In the genomic region with DNA sequence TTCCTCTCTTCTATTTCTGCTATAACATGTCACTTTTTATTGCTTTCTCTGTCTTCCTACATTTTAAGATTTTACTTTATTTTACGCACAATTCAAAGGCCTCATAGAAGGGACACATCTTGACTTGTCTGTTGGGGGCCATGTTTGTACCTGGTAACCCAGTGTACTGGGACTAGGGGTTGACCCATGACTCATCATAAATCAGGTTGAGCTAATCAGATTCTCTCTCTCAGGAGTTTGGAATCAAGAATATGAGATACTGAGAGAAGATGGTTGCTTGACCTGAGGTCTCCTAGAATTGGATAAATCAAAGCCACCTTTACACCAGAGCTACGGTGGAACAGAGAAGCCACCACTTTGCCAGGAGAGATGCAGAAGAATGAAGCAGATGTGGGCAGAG, we compare ENCODE assay signal across 2 cellular contexts.
TF ChIP-seq lines count a peak whose summit lies in the region.

No MANE protein-coding gene starts in this region.

TF ChIP-seq in HepG2, 621 proteins besides CTCF, POLR2A, EP300 and RAD21 (continued from another document):
- no peak for TF ChIP-seq DMAP1 (CRISPR knock-in tag; IDR thresholded peaks at IDR 0.05)
- TF ChIP-seq, protein P1, sequence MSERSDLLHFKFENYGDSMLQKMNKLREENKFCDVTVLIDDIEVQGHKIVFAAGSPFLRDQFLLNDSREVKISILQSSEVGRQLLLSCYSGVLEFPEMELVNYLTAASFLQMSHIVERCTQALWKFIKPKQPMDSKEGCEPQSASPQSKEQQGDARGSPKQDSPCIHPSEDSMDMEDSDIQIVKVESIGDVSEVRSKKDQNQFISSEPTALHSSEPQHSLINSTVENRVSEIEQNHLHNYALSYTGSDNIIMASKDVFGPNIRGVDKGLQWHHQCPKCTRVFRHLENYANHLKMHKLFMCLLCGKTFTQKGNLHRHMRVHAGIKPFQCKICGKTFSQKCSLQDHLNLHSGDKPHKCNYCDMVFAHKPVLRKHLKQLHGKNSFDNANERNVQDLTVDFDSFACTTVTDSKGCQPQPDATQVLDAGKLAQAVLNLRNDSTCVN (CRISPR knock-in tag; IDR thresholded peaks at IDR 0.05; ENCODE audit: borderline replicate concordance) = no peak
- no peak for TF ChIP-seq ZNF260 (CRISPR knock-in tag; IDR thresholded peaks at IDR 0.05; ENCODE audit: borderline replicate concordance, low read depth)
- TF ChIP-seq SETDB1 (CRISPR knock-in tag; IDR thresholded peaks at IDR 0.05; ENCODE audit: borderline replicate concordance) = no peak
- TF ChIP-seq, protein P2, sequence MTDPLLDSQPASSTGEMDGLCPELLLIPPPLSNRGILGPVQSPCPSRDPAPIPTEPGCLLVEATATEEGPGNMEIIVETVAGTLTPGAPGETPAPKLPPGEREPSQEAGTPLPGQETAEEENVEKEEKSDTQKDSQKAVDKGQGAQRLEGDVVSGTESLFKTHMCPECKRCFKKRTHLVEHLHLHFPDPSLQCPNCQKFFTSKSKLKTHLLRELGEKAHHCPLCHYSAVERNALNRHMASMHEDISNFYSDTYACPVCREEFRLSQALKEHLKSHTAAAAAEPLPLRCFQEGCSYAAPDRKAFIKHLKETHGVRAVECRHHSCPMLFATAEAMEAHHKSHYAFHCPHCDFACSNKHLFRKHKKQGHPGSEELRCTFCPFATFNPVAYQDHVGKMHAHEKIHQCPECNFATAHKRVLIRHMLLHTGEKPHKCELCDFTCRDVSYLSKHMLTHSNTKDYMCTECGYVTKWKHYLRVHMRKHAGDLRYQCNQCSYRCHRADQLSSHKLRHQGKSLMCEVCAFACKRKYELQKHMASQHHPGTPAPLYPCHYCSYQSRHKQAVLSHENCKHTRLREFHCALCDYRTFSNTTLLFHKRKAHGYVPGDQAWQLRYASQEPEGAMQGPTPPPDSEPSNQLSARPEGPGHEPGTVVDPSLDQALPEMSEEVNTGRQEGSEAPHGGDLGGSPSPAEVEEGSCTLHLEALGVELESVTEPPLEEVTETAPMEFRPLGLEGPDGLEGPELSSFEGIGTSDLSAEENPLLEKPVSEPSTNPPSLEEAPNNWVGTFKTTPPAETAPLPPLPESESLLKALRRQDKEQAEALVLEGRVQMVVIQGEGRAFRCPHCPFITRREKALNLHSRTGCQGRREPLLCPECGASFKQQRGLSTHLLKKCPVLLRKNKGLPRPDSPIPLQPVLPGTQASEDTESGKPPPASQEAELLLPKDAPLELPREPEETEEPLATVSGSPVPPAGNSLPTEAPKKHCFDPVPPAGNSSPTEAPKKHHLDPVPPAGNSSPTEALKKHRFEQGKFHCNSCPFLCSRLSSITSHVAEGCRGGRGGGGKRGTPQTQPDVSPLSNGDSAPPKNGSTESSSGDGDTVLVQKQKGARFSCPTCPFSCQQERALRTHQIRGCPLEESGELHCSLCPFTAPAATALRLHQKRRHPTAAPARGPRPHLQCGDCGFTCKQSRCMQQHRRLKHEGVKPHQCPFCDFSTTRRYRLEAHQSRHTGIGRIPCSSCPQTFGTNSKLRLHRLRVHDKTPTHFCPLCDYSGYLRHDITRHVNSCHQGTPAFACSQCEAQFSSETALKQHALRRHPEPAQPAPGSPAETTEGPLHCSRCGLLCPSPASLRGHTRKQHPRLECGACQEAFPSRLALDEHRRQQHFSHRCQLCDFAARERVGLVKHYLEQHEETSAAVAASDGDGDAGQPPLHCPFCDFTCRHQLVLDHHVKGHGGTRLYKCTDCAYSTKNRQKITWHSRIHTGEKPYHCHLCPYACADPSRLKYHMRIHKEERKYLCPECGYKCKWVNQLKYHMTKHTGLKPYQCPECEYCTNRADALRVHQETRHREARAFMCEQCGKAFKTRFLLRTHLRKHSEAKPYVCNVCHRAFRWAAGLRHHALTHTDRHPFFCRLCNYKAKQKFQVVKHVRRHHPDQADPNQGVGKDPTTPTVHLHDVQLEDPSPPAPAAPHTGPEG (CRISPR knock-in tag; IDR thresholded peaks at IDR 0.05) = no peak
- TF ChIP-seq ZNF326 (CRISPR knock-in tag; IDR thresholded peaks at IDR 0.05; ENCODE audit: borderline replicate concordance) = no peak
- no peak for TF ChIP-seq ELF1 (CRISPR knock-in tag; IDR thresholded peaks at IDR 0.05)
- TF ChIP-seq MAFK (conservative IDR thresholded peaks at IDR 0.05 in 1 of 2, IDR thresholded peaks at IDR 0.05 in 1 of 2; ENCODE audit: low read length in 2 of 2) = peak; percentile 21 to 30; a peak in 2 of 4 replicates
- peak; percentile 86 for TF ChIP-seq NFE2L2 (IDR thresholded peaks at IDR 0.05; ENCODE audit: low read length)

TF ChIP-seq in K562, 482 proteins besides CTCF, POLR2A, EP300 and RAD21 (continued from another document):
- TF ChIP-seq, protein P3, sequence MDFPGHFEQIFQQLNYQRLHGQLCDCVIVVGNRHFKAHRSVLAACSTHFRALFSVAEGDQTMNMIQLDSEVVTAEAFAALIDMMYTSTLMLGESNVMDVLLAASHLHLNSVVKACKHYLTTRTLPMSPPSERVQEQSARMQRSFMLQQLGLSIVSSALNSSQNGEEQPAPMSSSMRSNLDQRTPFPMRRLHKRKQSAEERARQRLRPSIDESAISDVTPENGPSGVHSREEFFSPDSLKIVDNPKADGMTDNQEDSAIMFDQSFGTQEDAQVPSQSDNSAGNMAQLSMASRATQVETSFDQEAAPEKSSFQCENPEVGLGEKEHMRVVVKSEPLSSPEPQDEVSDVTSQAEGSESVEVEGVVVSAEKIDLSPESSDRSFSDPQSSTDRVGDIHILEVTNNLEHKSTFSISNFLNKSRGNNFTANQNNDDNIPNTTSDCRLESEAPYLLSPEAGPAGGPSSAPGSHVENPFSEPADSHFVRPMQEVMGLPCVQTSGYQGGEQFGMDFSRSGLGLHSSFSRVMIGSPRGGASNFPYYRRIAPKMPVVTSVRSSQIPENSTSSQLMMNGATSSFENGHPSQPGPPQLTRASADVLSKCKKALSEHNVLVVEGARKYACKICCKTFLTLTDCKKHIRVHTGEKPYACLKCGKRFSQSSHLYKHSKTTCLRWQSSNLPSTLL (IDR thresholded peaks at IDR 0.05) = no peak
- TF ChIP-seq FOXJ3 (CRISPR knock-in tag; IDR thresholded peaks at IDR 0.05) (no peak), MEF2D (tag; conservative IDR thresholded peaks at IDR 0.05; ENCODE audit: low read depth) (no peak), SRSF9 (IDR thresholded peaks at IDR 0.05; ENCODE audit: borderline replicate concordance, low read depth, low read length) (no peak), GATAD2A (IDR thresholded peaks at IDR 0.05) (no peak), MAFG (tag; conservative IDR thresholded peaks at IDR 0.05) (peak; percentile 61), NFE2 (IDR thresholded peaks at IDR 0.05; ENCODE audit: low read depth) (0 out of 2 replicates have a peak, but pooled peaks have one; percentile 10), ETV6 (IDR thresholded peaks at IDR 0.05; ENCODE audit: borderline replicate concordance in 1 of 2, low read depth in 2 of 2, low read length in 1 of 2) (no peak), ETV6 (CRISPR knock-in tag; IDR thresholded peaks at IDR 0.05; ENCODE audit: borderline replicate concordance) (no peak), MAFF (IDR thresholded peaks at IDR 0.05; ENCODE audit: low read length) (peak; percentile 27; the same call in 1 of the 2 replicates)
- TF ChIP-seq, protein P4, sequence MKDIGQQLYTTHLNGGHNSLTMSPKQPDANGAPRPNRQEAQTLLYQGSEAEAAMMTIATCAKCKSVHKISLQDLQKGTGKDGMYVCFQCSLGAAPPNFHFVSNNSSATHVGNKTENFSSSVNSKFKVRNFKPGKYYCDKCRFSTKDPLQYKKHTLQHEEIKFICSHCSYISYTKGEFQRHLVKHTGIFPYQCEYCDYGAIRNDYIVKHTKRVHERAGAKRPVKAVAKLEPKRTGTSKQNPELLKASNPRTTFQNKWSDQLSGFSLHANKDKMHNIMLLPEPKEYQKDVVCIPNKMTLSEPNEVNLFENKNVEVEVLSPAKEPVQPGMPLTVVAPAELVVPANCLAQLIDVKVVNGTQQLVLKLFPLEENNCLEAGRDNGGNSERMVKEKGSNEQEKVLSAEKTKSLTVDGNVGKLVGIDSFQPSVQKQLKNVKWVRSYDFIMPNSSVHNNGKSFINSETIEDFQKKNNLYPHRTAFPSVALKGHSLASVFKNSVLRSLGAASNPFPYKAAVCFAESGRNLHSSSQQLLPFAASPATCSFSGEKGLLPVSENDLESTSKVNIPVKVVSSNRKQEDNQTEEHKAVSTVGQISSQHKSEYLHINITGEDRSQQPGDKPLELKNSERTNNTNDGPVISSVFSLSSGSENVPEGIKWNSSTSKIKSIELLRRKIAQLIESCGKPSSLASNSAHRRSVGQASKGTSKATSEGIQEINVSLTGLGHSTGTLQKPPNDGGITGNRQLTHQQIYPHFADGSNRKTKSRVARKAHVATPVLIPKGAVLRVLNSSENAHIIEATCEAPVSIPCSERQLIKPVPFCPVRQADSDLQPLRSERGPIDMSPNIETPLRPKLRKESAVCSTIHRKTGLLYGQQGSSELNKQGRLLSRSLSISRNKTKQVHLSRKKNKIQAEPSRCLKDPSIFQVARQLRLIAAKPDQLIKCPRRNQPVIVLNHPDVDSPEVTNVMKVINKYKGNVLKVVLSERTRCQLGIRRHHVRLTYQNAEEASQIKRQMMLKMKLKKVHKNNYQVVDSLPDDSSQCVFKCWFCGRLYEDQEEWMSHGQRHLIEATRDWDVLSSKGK (CRISPR knock-in tag; IDR thresholded peaks at IDR 0.05) = no peak
- TF ChIP-seq, protein P5, sequence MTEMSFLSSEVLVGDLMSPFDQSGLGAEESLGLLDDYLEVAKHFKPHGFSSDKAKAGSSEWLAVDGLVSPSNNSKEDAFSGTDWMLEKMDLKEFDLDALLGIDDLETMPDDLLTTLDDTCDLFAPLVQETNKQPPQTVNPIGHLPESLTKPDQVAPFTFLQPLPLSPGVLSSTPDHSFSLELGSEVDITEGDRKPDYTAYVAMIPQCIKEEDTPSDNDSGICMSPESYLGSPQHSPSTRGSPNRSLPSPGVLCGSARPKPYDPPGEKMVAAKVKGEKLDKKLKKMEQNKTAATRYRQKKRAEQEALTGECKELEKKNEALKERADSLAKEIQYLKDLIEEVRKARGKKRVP (CRISPR knock-in tag; IDR thresholded peaks at IDR 0.05) = no peak
